In the genomic region with DNA sequence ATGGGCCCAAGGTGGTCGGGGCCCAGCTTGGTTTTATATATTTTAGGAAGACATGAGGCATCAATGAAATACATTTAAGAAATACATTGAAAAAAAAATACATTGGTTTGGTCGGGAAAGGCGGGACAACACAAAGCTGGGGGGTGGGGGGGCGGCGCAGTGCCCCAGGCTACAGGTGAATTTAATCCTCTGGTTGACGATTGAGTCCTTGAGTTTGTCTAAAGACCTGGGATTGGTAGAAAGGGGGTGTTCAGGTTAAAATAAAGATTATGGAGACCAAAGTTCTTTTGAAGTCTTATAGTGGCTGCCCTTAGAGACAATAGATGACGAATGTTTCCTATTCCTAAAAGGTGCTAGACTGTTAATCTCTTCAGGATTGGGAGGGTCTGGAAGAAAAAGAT, we compare ENCODE assay signal across 12 cellular contexts. TPM values are rescaled to one million over a fixed set of nuclear protein-coding genes. Genes with fewer than 3 reads are reported as not detected.
DNase-seq lines count a peak whose midpoint lies in the region; ATAC-seq and TF ChIP-seq lines count a peak whose summit lies in the region.
"Had no signal": no experiment of that assay in that cellular context is flagged by ENCODE, and none has a peak within 500 bp of the region (broad histone marks: within the 10 kb centered on the region; RNA-seq: fewer than 3 reads in every experiment).

No MANE protein-coding gene starts in this region.

- no peak for TF ChIP-seq EP300 in suprapubic skin (IDR thresholded peaks at IDR 0.05)

- H3K27ac ChIP-seq in suprapubic skin, result peak overlapping the region; percentile 65
- H3K27ac ChIP-seq: 22Rv1, PC-9 had no signal

- H3K9me3 ChIP-seq in suprapubic skin, result no peaks in the 10 kb centered on the region

- ATAC-seq in HG03378 (IDR thresholded peaks at IDR 0.05; ENCODE audit: unreplicated experiment), result no peak

- WGBS in suprapubic skin, result 65% methylated on average over 7 of the region's 7 CpGs

- no peaks in the 10 kb centered on the region for H3K9me3 Mint-ChIP-seq in T-helper 1 cell treated with Interleukin-12 subunit alpha and Interleukin-12 subunit beta and Interleukin-4 antibody, amounts not matched to agents 30 μg/mL and 1 μg/mL, for 36 hours
- no peaks in the 10 kb centered on the region for H3K9me3 Mint-ChIP-seq in activated naive CD8-positive, alpha-beta T cell (ENCODE audit: low read depth)
- H3K9me3 Mint-ChIP-seq in immature natural killer cell, result no peaks in the 10 kb centered on the region

- H3K36me3 Mint-ChIP-seq in T-helper 1 cell treated with Interleukin-12 subunit alpha and Interleukin-12 subunit beta and Interleukin-4 antibody, amounts not matched to agents 30 μg/mL and 1 μg/mL, for 36 hours (ENCODE audit: low read depth), result peaks cover 38% of the 10 kb centered on the region
- no peaks in the 10 kb centered on the region for H3K36me3 Mint-ChIP-seq in activated naive CD8-positive, alpha-beta T cell
- H3K36me3 Mint-ChIP-seq in immature natural killer cell, result peaks cover 4 to 29% (median 20%) of the 10 kb centered on the region in 3 donors

- peak overlapping the region; percentile 53 for H3K4me3 ChIP-seq in suprapubic skin
- H3K4me3 ChIP-seq: PC-9 had no signal

- TF ChIP-seq POLR2A in suprapubic skin (IDR thresholded peaks at IDR 0.05), result no peak

- peak overlapping the region; percentile 91 for H3K4me3 Mint-ChIP-seq in T-helper 1 cell treated with Interleukin-12 subunit alpha and Interleukin-12 subunit beta and Interleukin-4 antibody, amounts not matched to agents 30 μg/mL and 1 μg/mL, for 36 hours
- H3K4me3 Mint-ChIP-seq in activated naive CD8-positive, alpha-beta T cell, result peak overlapping the region; percentile 93
- peak overlapping the region; percentile 89 to 94 (median 92) for H3K4me3 Mint-ChIP-seq in immature natural killer cell

- DNase-seq in T-helper 1 cell, result no peak
- peak in 2 of 3 donors; percentile 51 to 63 for DNase-seq in immature natural killer cell
- no peak for DNase-seq in suprapubic skin (ENCODE audit: low spot score in 2 of 2)
- no peak for DNase-seq in GM20000 (ENCODE audit: low spot score)
- no peak for DNase-seq in NCI-H1105 treated with DMSO at 0.1 percent for 48 hours (lab: John Stamatoyannopoulos, UW)
- DNase-seq: PC-9 had no signal

- no peak for TF ChIP-seq CTCF in suprapubic skin (IDR thresholded peaks at IDR 0.05)
- TF ChIP-seq CTCF in GM20000 (IDR thresholded peaks at IDR 0.05; ENCODE audit: extremely low read depth, missing control alignments), result no peak

- H3K27ac Mint-ChIP-seq in T-helper 1 cell treated with Interleukin-12 subunit alpha and Interleukin-12 subunit beta and Interleukin-4 antibody, amounts not matched to agents 30 μg/mL and 1 μg/mL, for 36 hours, result peak overlapping the region; percentile 90
- peak overlapping the region; percentile 87 for H3K27ac Mint-ChIP-seq in activated naive CD8-positive, alpha-beta T cell
- H3K27ac Mint-ChIP-seq in immature natural killer cell, result peak overlapping the region; percentile 93 to 99 (median 98)

- peaks cover 38% of the 10 kb centered on the region for H3K4me1 Mint-ChIP-seq in T-helper 1 cell treated with Interleukin-12 subunit alpha and Interleukin-12 subunit beta and Interleukin-4 antibody, amounts not matched to agents 30 μg/mL and 1 μg/mL, for 36 hours (ENCODE audit: low read depth)
- peaks cover 47% of the 10 kb centered on the region for H3K4me1 Mint-ChIP-seq in activated naive CD8-positive, alpha-beta T cell (ENCODE audit: low read depth)
- peaks cover 57 to 58% of the 10 kb centered on the region in 2 donors for H3K4me1 Mint-ChIP-seq in immature natural killer cell

- peaks cover 44% of the 10 kb centered on the region for H3K4me1 ChIP-seq in suprapubic skin

- no peaks in the 10 kb centered on the region for H3K36me3 ChIP-seq in suprapubic skin

- H3K27me3 ChIP-seq in suprapubic skin, result no peaks in the 10 kb centered on the region

- H3K27me3 Mint-ChIP-seq in T-helper 1 cell treated with Interleukin-12 subunit alpha and Interleukin-12 subunit beta and Interleukin-4 antibody, amounts not matched to agents 30 μg/mL and 1 μg/mL, for 36 hours (ENCODE audit: low read depth), result no peaks in the 10 kb centered on the region
- H3K27me3 Mint-ChIP-seq in activated naive CD8-positive, alpha-beta T cell, result no peaks in the 10 kb centered on the region
- H3K27me3 Mint-ChIP-seq in immature natural killer cell (ENCODE audit: low read depth in 3 of 3), result peaks cover 19 to 42% (median 30%) of the 10 kb centered on the region in 3 donors

RNA-seq across cellular contexts. Expression of a gene that starts 3.1 kb away (rescaled TPM):
- polyA plus RNA-seq in immature natural killer cell, result 1,000 to 10,000 TPM; 2,792 to 4,533 (median 3,562) TPM
- 100 to 1,000 TPM in 1 of 4 donors, 10 to 100 TPM in 3; 50.7 to 128 (median 67.6) TPM for total RNA-seq in suprapubic skin

RNA-seq across cellular contexts. Expression of a gene that starts 3.8 kb away (rescaled TPM):
- 100 to 1,000 TPM; 138 to 675 (median 423) TPM for polyA plus RNA-seq in immature natural killer cell
- total RNA-seq in suprapubic skin, result 100 to 1,000 TPM in 2 of 4 donors, 10 to 100 TPM in 2; 69.6 to 160 (median 110) TPM

RNA-seq across cellular contexts. Expression of a gene that starts 9.3 kb away (rescaled TPM):
- polyA plus RNA-seq in immature natural killer cell, result 1,000 to 10,000 TPM; 4,348 to 7,867 (median 6,958) TPM
- 10 to 100 TPM; 25.6 to 84.1 (median 45.1) TPM for total RNA-seq in suprapubic skin

RNA-seq across cellular contexts. Expression of a gene that starts 17.6 kb away (rescaled TPM):
- polyA plus RNA-seq in immature natural killer cell, result not detected
- not detected for total RNA-seq in suprapubic skin
- total RNA-seq: PC-9, pulmonary artery endothelial cell had no signal
- polyA plus RNA-seq: fibroblast of lung had no signal

RNA-seq across cellular contexts. Expression of a gene that starts 28.0 kb away (rescaled TPM):
- 10 to 100 TPM in 2 of 3 donors, 1 to 10 TPM in 1; 8.1 to 17.4 (median 11.4) TPM for polyA plus RNA-seq in immature natural killer cell
- total RNA-seq in suprapubic skin, result 10 to 100 TPM in 2 of 4 donors, 1 to 10 TPM in 2; 3.5 to 22.0 (median 8.1) TPM

Comparison
In these comparisons a context has a peak if more than half of its experiments do, and no peak if none do; other contexts are left out.
1. DNase-seq: peak in immature natural killer cell (2 of 3); none in T-helper 1 cell (0 of 5), suprapubic skin (0 of 2), GM20000 (single experiment) and NCI-H1105 treated with DMSO at 0.1 percent for 48 hours (single experiment).
2. Peak in every context shown above with its lines, with median percentiles within 50 percentile points of each other: H3K27ac Mint-ChIP-seq and H3K4me3 Mint-ChIP-seq.